In genomic region chr5:7927466-7928375, GRCh38 we compare ENCODE assay signal across 8 cellular contexts. TPM values are rescaled to one million over a fixed set of nuclear protein-coding genes. Genes with fewer than 3 reads are reported as not detected.
DNase-seq lines count a peak whose midpoint lies in the region; ATAC-seq and TF ChIP-seq lines count a peak whose summit lies in the region.

No MANE protein-coding gene starts in this region.

- no peaks in the 10 kb centered on the region for H3K4me1 ChIP-seq in CD8-positive, alpha-beta memory T cell (ENCODE audit: insufficient read depth, low read length)

- no peaks in the 10 kb centered on the region for H4K20me1 ChIP-seq in neural cell (ENCODE audit: insufficient read depth)

- POLR2A ChIA-PET in CD8-positive, alpha-beta memory T cell (lab: Charles Lee), result no interaction called here

- TF ChIP-seq EP300 in neural cell (conservative IDR thresholded peaks at IDR 0.05; ENCODE audit: poor library complexity, severe bottlenecking), result no peak

- H2AFZ ChIP-seq in neural cell (ENCODE audit: low read depth, low read length), result no peak overlapping the region

- H3K27ac ChIP-seq in neural cell (ENCODE audit: low read length), result no peak overlapping the region
- H3K27ac ChIP-seq in CD8-positive, alpha-beta memory T cell (ENCODE audit: low read depth, low read length), result no peak overlapping the region

- no peak overlapping the region for H3K4me2 ChIP-seq in neural cell (ENCODE audit: low read length)

- peak; percentile 96 for TF ChIP-seq RAD21 in neural cell (conservative IDR thresholded peaks at IDR 0.05)

- H3K9ac ChIP-seq in neural cell (ENCODE audit: low read length), result no peak overlapping the region

- H3K27me3 Mint-ChIP-seq in CD8-positive, alpha-beta memory T cell, result peaks cover 8 to 10% of the 10 kb centered on the region in 2 donors

- H3F3A ChIP-seq in neural cell (ENCODE audit: insufficient read depth, low read length, poor library complexity, severe bottlenecking), result no peaks in the 10 kb centered on the region

- CTCF ChIA-PET in CD8-positive, alpha-beta memory T cell (lab: Charles Lee), result interaction anchor here (1.0 kb wide), 1 partner anchor 9 kb away, joined by 3 read pairs; no protein-coding TSS in a partner anchor

- DNase-seq in COR-L47 (lab: John Stamatoyannopoulos, UW) (peak; percentile 36), GM19240 (ENCODE audit: insufficient read length, low spot score) (peak; percentile 24), NCI-H226 (peak; percentile 39), fibroblast of gingiva (ENCODE audit: low read depth) (peak; percentile 39)
- peak; percentile 25 for DNase-seq in activated CD4-positive, alpha-beta T cell treated with anti-CD3 and anti-CD28 coated beads, Interleukin-2, amount 50 U/mL, for 1 hour
- DNase-seq in CD8-positive, alpha-beta memory T cell, result no peak

- no peaks in the 10 kb centered on the region for H3K79me2 ChIP-seq in neural cell (replicated peaks; ENCODE audit: insufficient read depth, low read length)

- H3K36me3 Mint-ChIP-seq in CD8-positive, alpha-beta memory T cell, result no peaks in the 10 kb centered on the region

- no peak overlapping the region for H3K27ac Mint-ChIP-seq in CD8-positive, alpha-beta memory T cell

- peak; percentile 94 for ATAC-seq in HG03378 (IDR thresholded peaks at IDR 0.05; ENCODE audit: unreplicated experiment)

- H3K36me3 ChIP-seq in neural cell (ENCODE audit: insufficient read depth, low read length), result no peaks in the 10 kb centered on the region
- no peaks in the 10 kb centered on the region for H3K36me3 ChIP-seq in CD8-positive, alpha-beta memory T cell (ENCODE audit: insufficient read depth, low read length)

- peaks cover 0 to 3% (median 1%) of the 10 kb centered on the region in 3 donors for H3K4me1 Mint-ChIP-seq in CD8-positive, alpha-beta memory T cell

- peaks cover 7% of the 10 kb centered on the region for H3K9me3 ChIP-seq in neural cell (ENCODE audit: low read length)
- H3K9me3 ChIP-seq in CD8-positive, alpha-beta memory T cell (ENCODE audit: low read length), result no peaks in the 10 kb centered on the region

- no peaks in the 10 kb centered on the region for H3K27me3 ChIP-seq in neural cell (ENCODE audit: insufficient read depth, low read depth, low read length)
- H3K27me3 ChIP-seq in CD8-positive, alpha-beta memory T cell (ENCODE audit: insufficient read depth, low read length, poor library complexity, severe bottlenecking), result no peaks in the 10 kb centered on the region

- TF ChIP-seq CTCF in neural cell (IDR thresholded peaks at IDR 0.05; ENCODE audit: poor library complexity, severe bottlenecking), result peak; percentile 93

- H3K4me3 Mint-ChIP-seq in CD8-positive, alpha-beta memory T cell, result no peak overlapping the region

- no peaks in the 10 kb centered on the region for H3K9me2 ChIP-seq in neural cell (ENCODE audit: insufficient read depth, low read length)

- no peak overlapping the region for H3K4me3 ChIP-seq in neural cell (ENCODE audit: low read length)
- no peak overlapping the region for H3K4me3 ChIP-seq in CD8-positive, alpha-beta memory T cell (ENCODE audit: low read length)

- no peaks in the 10 kb centered on the region for H3K9me3 Mint-ChIP-seq in CD8-positive, alpha-beta memory T cell

TF ChIP-seq in neural cell, 6 proteins besides CTCF, POLR2A, EP300 and RAD21:
- TF ChIP-seq TAF1 (IDR thresholded peaks at IDR 0.05; ENCODE audit: low read depth) (no peak), SMC3 (conservative IDR thresholded peaks at IDR 0.05; ENCODE audit: poor library complexity) (peak; percentile 93)

RNA-seq across cellular contexts. Expression of gene MTRR, which starts 58.8 kb away (rescaled TPM):
- polyA plus RNA-seq in neural cell, result 34.1 and 36.1 TPM in 2 replicates
- polyA minus RNA-seq in neural cell, result 48.5 and 74.0 TPM in 2 replicates
- total RNA-seq in CD8-positive, alpha-beta memory T cell, result 10 to 100 TPM; 45.5 to 50.5 TPM
- polyA plus RNA-seq in CD8-positive, alpha-beta memory T cell, result 36.8 TPM

RNA-seq across cellular contexts. Expression of gene FASTKD3, which starts 58.9 kb away (rescaled TPM):
- 21.6 and 27.8 TPM in 2 replicates for polyA plus RNA-seq in neural cell
- 27.3 and 27.8 TPM in 2 replicates for polyA minus RNA-seq in neural cell
- total RNA-seq in CD8-positive, alpha-beta memory T cell, result 10 to 100 TPM; 20.4 to 21.3 TPM
- 12.3 TPM for polyA plus RNA-seq in CD8-positive, alpha-beta memory T cell

Comparison
In these comparisons a context has a peak if more than half of its experiments do, and no peak if none do; other contexts are left out.
1. DNase-seq: peak in COR-L47 (single experiment), GM19240 (single experiment), NCI-H226 (single experiment), activated CD4-positive, alpha-beta T cell treated with anti-CD3 and anti-CD28 coated beads, Interleukin-2, amount 50 U/mL, for 1 hour (single experiment) and fibroblast of gingiva (single experiment); none in CD8-positive, alpha-beta memory T cell (0 of 5).